In the genomic region with DNA sequence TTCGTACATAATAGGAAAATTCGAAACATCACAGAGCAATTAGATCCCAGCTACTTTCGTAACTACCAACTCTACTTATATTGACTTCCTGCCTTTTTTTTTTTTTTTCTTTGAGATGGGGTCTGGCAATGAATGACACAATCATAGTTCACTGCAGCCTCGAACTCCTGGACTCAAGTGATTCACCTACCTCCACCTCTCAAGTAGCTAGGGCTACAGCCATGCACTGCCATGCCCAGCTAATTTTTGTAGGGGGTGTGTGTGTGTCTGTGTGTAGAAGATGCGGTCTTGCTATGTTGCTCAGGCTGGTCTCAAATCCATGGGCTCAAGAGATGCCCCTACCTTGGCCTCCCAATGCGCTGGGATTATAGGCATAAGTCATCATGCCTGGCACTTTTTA, we compare ENCODE assay signal across 17 cellular contexts. TPM values are rescaled to one million over a fixed set of nuclear protein-coding genes. Genes with fewer than 3 reads are reported as not detected.
DNase-seq lines count a peak whose midpoint lies in the region; ATAC-seq, FAIRE-seq and TF ChIP-seq lines count a peak whose summit lies in the region.
"Had no signal": no experiment of that assay in that cellular context is flagged by ENCODE, and none has a peak within 500 bp of the region (broad histone marks: within the 10 kb centered on the region; RNA-seq: fewer than 3 reads in every experiment).

No MANE protein-coding gene starts in this region.

- no peak overlapping the region for H3K4ac ChIP-seq in H1 (replicated peaks; ENCODE audit: insufficient read length, low read depth, low read length)

- H3K4me3 Mint-ChIP-seq in T-cell = no peak overlapping the region
- H3K4me3 Mint-ChIP-seq: activated B cell treated with CpG ODN at 0.5 μM for 24 hours had no signal

- H3K27me3 ChIP-seq in H1 (replicated peaks in 1 of 4; ENCODE audit: control insufficient read depth in 3 of 4, extremely low read depth in 1 of 4, insufficient read depth in 3 of 4, low read length in 3 of 4) = no peaks in the 10 kb centered on the region
- H3K27me3 ChIP-seq in aorta (ENCODE audit: control insufficient read depth in 1 of 2, insufficient read depth in 2 of 2, low read length in 1 of 2) = no peaks in the 10 kb centered on the region
- H3K27me3 ChIP-seq: heart right ventricle had no signal

- no peak overlapping the region for H3K56ac ChIP-seq in H1 (replicated peaks; ENCODE audit: insufficient read length, low read depth, low read length)

- no peak overlapping the region for H3K4me3 ChIP-seq in H1 (ENCODE audit: extremely low read depth in 1 of 4, insufficient read depth in 2 of 4, low read depth in 3 of 4, low read length in 4 of 4)
- H3K4me3 ChIP-seq in aorta (ENCODE audit: low read length in 2 of 2) = no peak overlapping the region
- H3K4me3 ChIP-seq: heart right ventricle had no signal

- peak in 1 of 2 experiments; percentile 19; a peak in 2 of 3 replicates for TF ChIP-seq POLR2A in H1 (IDR thresholded peaks at IDR 0.05; ENCODE audit: control extremely low read depth in 1 of 2, low read depth in 2 of 2, low read length in 2 of 2)

- no peak overlapping the region for H2BK12ac ChIP-seq in H1 (ENCODE audit: low read depth, low read length)

- no peak overlapping the region for H2AK5ac ChIP-seq in H1 (ENCODE audit: low read depth, low read length)

- H3K18ac ChIP-seq in H1 (ENCODE audit: extremely low read depth, low read length) = no peak overlapping the region

- H2BK120ac ChIP-seq in H1 (replicated peaks; ENCODE audit: low read depth, low read length) = no peak overlapping the region

- H4K8ac ChIP-seq in H1 (ENCODE audit: extremely low read depth, insufficient read depth, low read length) = peak overlapping the region; percentile 18; the same call in 1 of the 2 replicates

- no peak overlapping the region for H3K9ac ChIP-seq in H1 (replicated peaks in 1 of 4; ENCODE audit: extremely low read depth in 1 of 4, low read depth in 3 of 4, low read length in 3 of 4)

- H4K91ac ChIP-seq in H1 (replicated peaks; ENCODE audit: insufficient read length, low read length) = no peak overlapping the region

- peak overlapping the region in 1 of 2 donors; percentile 71 for H3K27ac Mint-ChIP-seq in T-cell

- H2BK15ac ChIP-seq in H1 (ENCODE audit: low read length) = no peak overlapping the region

- H3K27ac ChIP-seq in H1 (ENCODE audit: low read depth, low read length) = no peak overlapping the region
- peak overlapping the region; percentile 8 to 54 for H3K27ac ChIP-seq in aorta (ENCODE audit: low read depth in 1 of 2, low read length in 2 of 2)
- H3K27ac ChIP-seq: heart right ventricle, HL-60 had no signal

- no peaks in the 10 kb centered on the region for H3K79me1 ChIP-seq in H1 (ENCODE audit: low read depth, low read length)

- no peak for TF ChIP-seq RAD21 in H1 (IDR thresholded peaks at IDR 0.05 in 1 of 2, conservative IDR thresholded peaks at IDR 0.05 in 1 of 2; ENCODE audit: low read depth in 2 of 2, low read length in 2 of 2)

- 0 out of 4 replicates have a peak, but pooled peaks cover 0 to 5% of the 10 kb centered on the region in 2 experiments for H3K79me2 ChIP-seq in H1 (ENCODE audit: control insufficient read depth in 1 of 2, insufficient read depth in 2 of 2, low read length in 2 of 2)

- peaks cover 2 to 17% (median 8%) of the 10 kb centered on the region in 4 experiments for H3K36me3 ChIP-seq in H1 (ENCODE audit: control insufficient read depth in 2 of 4, insufficient read depth in 4 of 4, low read length in 3 of 4)
- H3K36me3 ChIP-seq in aorta (ENCODE audit: control insufficient read depth in 1 of 2, insufficient read depth in 2 of 2, low read length in 1 of 2) = no peaks in the 10 kb centered on the region

- H4K20me1 ChIP-seq in H1 (replicated peaks in 1 of 2; ENCODE audit: control insufficient read depth in 1 of 2, insufficient read depth in 2 of 2, low read length in 2 of 2) = peaks cover 4 to 14% of the 10 kb centered on the region in 2 experiments

- no peak overlapping the region for H2BK20ac ChIP-seq in H1 (ENCODE audit: low read length)

- TF ChIP-seq EP300 in H1 (IDR thresholded peaks at IDR 0.05; ENCODE audit: borderline replicate concordance in 1 of 2, low read depth in 2 of 2, low read length in 2 of 2) = no peak

- H3K9me3 ChIP-seq in H1 (ENCODE audit: insufficient read depth in 2 of 2, low read depth in 1 of 2, low read length in 1 of 2) (no peaks in the 10 kb centered on the region), aorta (ENCODE audit: control insufficient read depth, low read length) (no peaks in the 10 kb centered on the region)
- H3K9me3 ChIP-seq: heart right ventricle had no signal

- TF ChIP-seq CTCF in H1 (IDR thresholded peaks at IDR 0.05; ENCODE audit: control extremely low read depth in 1 of 3, insufficient read depth in 1 of 3, low read depth in 1 of 3, low read length in 3 of 3) (no peak), GM10248 (IDR thresholded peaks at IDR 0.05; ENCODE audit: control extremely low read depth, extremely low read depth, low read depth, missing control alignments) (no peak)

- H3K14ac ChIP-seq in H1 (ENCODE audit: insufficient read length) = no peak overlapping the region

- CTCF ChIA-PET in T-cell (lab: Charles Lee) (interaction anchor here in 1 of 2 donors (0.6 to 0.7 kb wide), 3 partner anchors 11 to 737 kb away, joined by 3 read pairs; no protein-coding TSS in a partner anchor), H1 (lab: Charles Lee; ENCODE audit: partially characterized antibody) (interaction anchor here (0.6 to 1.1 kb wide), 3 partner anchors 15 to 1282 kb away, joined by 3 read pairs; no protein-coding TSS in a partner anchor), GM10248 (lab: Yijun Ruan, JAX) (no interaction called here)

- H3K36me3 Mint-ChIP-seq in T-cell = peaks cover 9% of the 10 kb centered on the region

- H3K27me3 Mint-ChIP-seq in T-cell = no peaks in the 10 kb centered on the region
- H3K27me3 Mint-ChIP-seq: activated B cell treated with CpG ODN at 0.5 μM for 24 hours had no signal

- WGBS in H1 (ENCODE audit: extremely low coverage in 1 of 2, insufficient coverage in 1 of 2, insufficient read length in 1 of 2, insufficient replicate concordance in 2 of 2, low coverage in 1 of 2, low lambda C conversion rate in 2 of 2, missing lambda C conversion rate in 1 of 2), 2 experiments = 85% methylated on average over 6 of the region's 6 CpGs; no CpG with 5 or more reads in 1 of the 2 experiments
- 66 to 68% methylated on average over 6 of the region's 6 CpGs for WGBS in aorta, 2 donors

- no peaks in the 10 kb centered on the region for H3K23me2 ChIP-seq in H1 (ENCODE audit: low read depth, low read length)

- H3K4me1 Mint-ChIP-seq in T-cell = peaks cover 12 to 24% (median 15%) of the 10 kb centered on the region in 3 donors

- H2AFZ ChIP-seq in H1 (ENCODE audit: low read length) = no peak overlapping the region

- H3K4me1 ChIP-seq in H1 (replicated peaks in 1 of 4; ENCODE audit: control insufficient read depth in 3 of 4, insufficient read depth in 4 of 4, low read length in 3 of 4) (no peaks in the 10 kb centered on the region), aorta (ENCODE audit: control insufficient read depth in 1 of 2, insufficient read depth in 2 of 2, low read length in 2 of 2) (no peaks in the 10 kb centered on the region)

- H3K4me2 ChIP-seq in H1 (ENCODE audit: insufficient read depth in 1 of 2, low read depth in 2 of 2, low read length in 2 of 2) = no peak overlapping the region

- H3K23ac ChIP-seq in H1 (ENCODE audit: insufficient read length) = no peak overlapping the region

- intact Hi-C loops in left ventricle myocardium superior (cut with micrococcal nuclease) (no loop called here), Right ventricle myocardium inferior (cut with DNase I) (loop anchor here (10.0 kb wide), 1 partner anchor 901 kb away; a partner anchor contains a TSS), aorta (cut with DNase I) (no loop called here)

- no peaks in the 10 kb centered on the region for H3K9me3 Mint-ChIP-seq in T-cell
- H3K9me3 Mint-ChIP-seq: activated B cell treated with CpG ODN at 0.5 μM for 24 hours had no signal

- FAIRE-seq in H1 (lab: Jason Lieb, UNC) = no peak
- FAIRE-seq: bronchial epithelial cell, G401.6 had no signal

- no peak overlapping the region for H2BK5ac ChIP-seq in H1 (ENCODE audit: low read depth, low read length)

- no peak overlapping the region for H4K5ac ChIP-seq in H1 (ENCODE audit: insufficient read length, low read depth, low read length)

- POLR2A ChIA-PET in T-cell (lab: Charles Lee) = interaction anchor here (0.5 to 1.1 kb wide), 3 partner anchors 14 to 1109 kb away, joined by 4 to 9 read pairs (median 9); no protein-coding TSS in a partner anchor
- POLR2A ChIA-PET in H1 (lab: Charles Lee; ENCODE audit: partially characterized antibody) = interaction anchor here (0.7 to 8.8 kb wide), 10 partner anchors 8 to 352 kb away, joined by 3 to 163 read pairs (median 6); a partner anchor contains a TSS
- POLR2A ChIA-PET in GM10248 (lab: Yijun Ruan, JAX) = no interaction called here

- ATAC-seq in left ventricle myocardium superior = peak; percentile 18
- no peak for ATAC-seq in Right ventricle myocardium inferior
- peak in 3 of 4 experiments; percentile 23 to 40 (median 29) for ATAC-seq in T-cell (replicated peaks in 1 of 4)
- peak; percentile 19 for ATAC-seq in aorta (ENCODE audit: low FRiP score)

- no peak for DNase-seq in left ventricle myocardium superior
- DNase-seq in Right ventricle myocardium inferior (ENCODE audit: missing footprints) = no peak
- peak in 1 of 34 experiments; percentile 24 for DNase-seq in T-cell
- DNase-seq in H1 (ENCODE audit: low read depth in 1 of 2, low spot score in 2 of 2) = no peak
- no peak for DNase-seq in aorta
- DNase-seq in ureter (ENCODE audit: low spot score) = no peak
- DNase-seq in GM10248 (ENCODE audit: extremely low spot score) = no peak
- DNase-seq in epidermal melanocyte (ENCODE audit: insufficient read length, low spot score) = no peak
- DNase-seq: activated B cell treated with CpG ODN at 0.5 μM for 24 hours, heart right ventricle, NCI-H2081 had no signal

RNA-seq across cellular contexts. Expression of a gene that starts 5.8 kb away (rescaled TPM):
- total RNA-seq in left ventricle myocardium superior (136 TPM), Right ventricle myocardium inferior (144 TPM), T-cell (100 to 1,000 TPM in 4 of 5 donors, 10 to 100 TPM in 1; 96.5 to 119 (median 101) TPM), aorta (10 to 100 TPM; 77.6 to 82.1 TPM), ureter (75.6 TPM)
- total RNA-seq in H1 (2021; fragmentation: NEBNext Ultra II Directional; extraction: Animal tissue kit (Norgen Biotek cat#: 25700)) = 157 and 162 TPM in 2 replicates
- polyA plus RNA-seq in H1 (2011; rRNA removed) (68.8 and 87.6 TPM in 2 replicates), aorta (100 to 1,000 TPM; 102 to 154 TPM)
- 136 TPM for polyA plus RNA-seq in H1 (2011; cell fraction: cytosol; rRNA removed)
- 27.6 TPM for polyA plus RNA-seq in H1 (2011; cell fraction: nucleus; rRNA removed)
- 124 to 174 TPM (median 156 TPM) in 4 replicates for polyA plus RNA-seq in H1 (2012, experiment 1 of 2)
- 26.4 TPM for polyA plus RNA-seq in H1 (2012, experiment 2 of 2)
- 144 TPM for polyA plus RNA-seq in H1 (2013, experiment 1 of 2)
- 149 TPM for polyA plus RNA-seq in H1 (2013, experiment 2 of 2)
- 38.5 and 41.9 TPM in 2 replicates for polyA minus RNA-seq in H1 (2011; rRNA and poly(A)+ RNA removed)
- 72.4 TPM for polyA minus RNA-seq in H1 (2011; cell fraction: cytosol; rRNA and poly(A)+ RNA removed)
- 45.9 TPM for polyA minus RNA-seq in H1 (2011; cell fraction: nucleus; rRNA and poly(A)+ RNA removed)

RNA-seq across cellular contexts. Expression of a gene that starts 42.3 kb away (rescaled TPM):
- total RNA-seq in left ventricle myocardium superior = 121 TPM
- total RNA-seq in Right ventricle myocardium inferior = 120 TPM
- total RNA-seq in T-cell = 100 to 1,000 TPM; 187 to 359 (median 200) TPM
- 378 and 389 TPM in 2 replicates for total RNA-seq in H1 (2021; fragmentation: NEBNext Ultra II Directional; extraction: Animal tissue kit (Norgen Biotek cat#: 25700))
- polyA plus RNA-seq in H1 (2011; rRNA removed) = 90.6 and 116 TPM in 2 replicates
- polyA plus RNA-seq in H1 (2011; cell fraction: cytosol; rRNA removed) = 114 TPM
- polyA plus RNA-seq in H1 (2011; cell fraction: nucleus; rRNA removed) = 147 TPM
- 195 to 447 TPM (median 235 TPM) in 4 replicates for polyA plus RNA-seq in H1 (2012, experiment 1 of 2)
- polyA plus RNA-seq in H1 (2012, experiment 2 of 2) = 18.5 TPM
- polyA plus RNA-seq in H1 (2013, experiment 1 of 2) = 192 TPM
- polyA plus RNA-seq in H1 (2013, experiment 2 of 2) = 184 TPM
- 458 and 712 TPM in 2 replicates for polyA minus RNA-seq in H1 (2011; rRNA and poly(A)+ RNA removed)
- polyA minus RNA-seq in H1 (2011; cell fraction: cytosol; rRNA and poly(A)+ RNA removed) = 183 TPM
- polyA minus RNA-seq in H1 (2011; cell fraction: nucleus; rRNA and poly(A)+ RNA removed) = 431 TPM
- total RNA-seq in aorta = 100 to 1,000 TPM; 183 to 194 TPM
- polyA plus RNA-seq in aorta = 100 to 1,000 TPM; 104 to 163 TPM
- total RNA-seq in ureter = 259 TPM

RNA-seq across cellular contexts. Expression of a gene that starts 47.3 kb away (rescaled TPM):
- not detected for total RNA-seq in left ventricle myocardium superior
- not detected for total RNA-seq in Right ventricle myocardium inferior
- total RNA-seq in T-cell = under 1 TPM in 2 of 5 donors, not detected in 3; 0.15 to 0.86 TPM
- not detected in 2 replicates for total RNA-seq in H1 (2021; fragmentation: NEBNext Ultra II Directional; extraction: Animal tissue kit (Norgen Biotek cat#: 25700))
- polyA plus RNA-seq in H1 (2011; rRNA removed) = 0.03 TPM in 1 of 2 replicates, not detected in the other
- not detected for polyA plus RNA-seq in H1 (2011; cell fraction: cytosol; rRNA removed)
- polyA plus RNA-seq in H1 (2011; cell fraction: nucleus; rRNA removed) = 0.16 TPM
- polyA plus RNA-seq in H1 (2012, experiment 1 of 2) = 0.12 to 0.50 TPM (median 0.24 TPM) in 4 replicates
- not detected for polyA plus RNA-seq in H1 (2012, experiment 2 of 2)
- not detected for polyA plus RNA-seq in H1 (2013, experiment 1 of 2)
- not detected for polyA plus RNA-seq in H1 (2013, experiment 2 of 2)
- not detected in 2 replicates for polyA minus RNA-seq in H1 (2011; rRNA and poly(A)+ RNA removed)
- not detected for polyA minus RNA-seq in H1 (2011; cell fraction: cytosol; rRNA and poly(A)+ RNA removed)
- polyA minus RNA-seq in H1 (2011; cell fraction: nucleus; rRNA and poly(A)+ RNA removed) = not detected
- total RNA-seq in aorta = not detected
- 1 to 10 TPM in 1 of 2 donors, not detected in 1; 3.1 TPM for polyA plus RNA-seq in aorta
- total RNA-seq in ureter = 0.65 TPM
- total RNA-seq: bronchial epithelial cell, H4, SK-MEL-5 had no signal
- polyA plus RNA-seq: heart right ventricle had no signal

RNA-seq across cellular contexts. Expression of a gene that starts 53.9 kb away (rescaled TPM):
- 1.6 TPM for total RNA-seq in left ventricle myocardium superior
- total RNA-seq in Right ventricle myocardium inferior = 1.2 TPM
- 1 to 10 TPM; 2.2 to 6.5 (median 5.0) TPM for total RNA-seq in T-cell
- 0.47 TPM in 1 of 2 replicates, not detected in the other for total RNA-seq in H1 (2021; fragmentation: NEBNext Ultra II Directional; extraction: Animal tissue kit (Norgen Biotek cat#: 25700))
- 0.39 and 0.71 TPM in 2 replicates for polyA plus RNA-seq in H1 (2011; rRNA removed)
- 0.84 TPM for polyA plus RNA-seq in H1 (2011; cell fraction: cytosol; rRNA removed)
- 1.2 TPM for polyA plus RNA-seq in H1 (2011; cell fraction: nucleus; rRNA removed)
- polyA plus RNA-seq in H1 (2012, experiment 1 of 2) = 0.33 to 0.95 TPM (median 0.37 TPM) in 3 of 4 replicates, not detected in the other
- polyA plus RNA-seq in H1 (2012, experiment 2 of 2) = 0.31 TPM
- polyA plus RNA-seq in H1 (2013, experiment 1 of 2) = 0.47 TPM
- polyA plus RNA-seq in H1 (2013, experiment 2 of 2) = 0.13 TPM
- 0.69 TPM in 1 of 2 replicates, not detected in the other for polyA minus RNA-seq in H1 (2011; rRNA and poly(A)+ RNA removed)
- polyA minus RNA-seq in H1 (2011; cell fraction: cytosol; rRNA and poly(A)+ RNA removed) = not detected
- 0.90 TPM for polyA minus RNA-seq in H1 (2011; cell fraction: nucleus; rRNA and poly(A)+ RNA removed)
- total RNA-seq in aorta = 1 to 10 TPM; 1.3 to 3.9 TPM
- polyA plus RNA-seq in aorta = 1 to 10 TPM in 1 of 2 donors, under 1 TPM in 1; 0.64 to 1.8 TPM
- total RNA-seq in ureter = 12.9 TPM
- total RNA-seq: bronchial epithelial cell, H4, renal cortical epithelial cell, SK-MEL-5 had no signal

RNA-seq across cellular contexts. Expression of a gene that starts 59.1 kb away (rescaled TPM):
- total RNA-seq in left ventricle myocardium superior (56.5 TPM), Right ventricle myocardium inferior (49.3 TPM), T-cell (1 to 10 TPM in 3 of 5 donors, under 1 TPM in 2; 0.58 to 1.7 (median 1.5) TPM), aorta (1 to 10 TPM; 2.0 to 3.0 TPM), ureter (2.4 TPM)
- total RNA-seq in H1 (2021; fragmentation: NEBNext Ultra II Directional; extraction: Animal tissue kit (Norgen Biotek cat#: 25700)) = 3.1 and 3.3 TPM in 2 replicates
- polyA plus RNA-seq in H1 (2011; rRNA removed) (0.89 and 1.9 TPM in 2 replicates), aorta (under 1 TPM; 0.13 to 0.31 TPM)
- 1.5 TPM for polyA plus RNA-seq in H1 (2011; cell fraction: cytosol; rRNA removed)
- polyA plus RNA-seq in H1 (2011; cell fraction: nucleus; rRNA removed) = 2.0 TPM
- polyA plus RNA-seq in H1 (2012, experiment 1 of 2) = 1.7 to 2.4 TPM (median 2.3 TPM) in 4 replicates
- polyA plus RNA-seq in H1 (2012, experiment 2 of 2) = 2.1 TPM
- 1.8 TPM for polyA plus RNA-seq in H1 (2013, experiment 1 of 2)
- polyA plus RNA-seq in H1 (2013, experiment 2 of 2) = 1.7 TPM
- 0.44 and 0.73 TPM in 2 replicates for polyA minus RNA-seq in H1 (2011; rRNA and poly(A)+ RNA removed)
- polyA minus RNA-seq in H1 (2011; cell fraction: cytosol; rRNA and poly(A)+ RNA removed) = 1.3 TPM
- polyA minus RNA-seq in H1 (2011; cell fraction: nucleus; rRNA and poly(A)+ RNA removed) = 2.4 TPM
- total RNA-seq: H4 had no signal
